In genomic region chr5:44983006-44983405, GRCh38 we compare ENCODE assay signal across 19 cellular contexts.
DNase-seq lines count a peak whose midpoint lies in the region; ATAC-seq and TF ChIP-seq lines count a peak whose summit lies in the region.
"Had no signal": no experiment of that assay in that cellular context is flagged by ENCODE, and none has a peak within 500 bp of the region (broad histone marks: within the 10 kb centered on the region; RNA-seq: fewer than 3 reads in every experiment).

No MANE protein-coding gene starts in this region.

- no peak overlapping the region for H3K27ac Mint-ChIP-seq in osteocyte (ENCODE audit: unreplicated experiment)
- H3K27ac Mint-ChIP-seq: CD4-positive, CD25-positive, alpha-beta regulatory T cell; T-helper 1 cell treated with Interleukin-12 subunit alpha and Interleukin-12 subunit beta and Interleukin-4 antibody, amounts not matched to agents 30 μg/mL and 1 μg/mL, for 36 hours had no signal

- no peaks in the 10 kb centered on the region for H3K4me1 Mint-ChIP-seq in osteocyte (ENCODE audit: unreplicated experiment)
- H3K4me1 Mint-ChIP-seq: CD4-positive, CD25-positive, alpha-beta regulatory T cell had no signal

- no peaks in the 10 kb centered on the region for H3K27me3 Mint-ChIP-seq in osteocyte (ENCODE audit: unreplicated experiment)
- H3K27me3 Mint-ChIP-seq: CD4-positive, CD25-positive, alpha-beta regulatory T cell had no signal

- ATAC-seq in HG03196 (IDR thresholded peaks at IDR 0.05; ENCODE audit: unreplicated experiment) = no peak
- ATAC-seq in GM18519 (IDR thresholded peaks at IDR 0.05; ENCODE audit: low FRiP score, unreplicated experiment) = no peak
- ATAC-seq: Panc1, Right ventricle myocardium inferior, SK-N-SH treated with all-trans-retinoic acid at 6 μM for 48 hours had no signal

- TF ChIP-seq CTCF in fibroblast of mammary gland (conservative IDR thresholded peaks at IDR 0.05; ENCODE audit: control insufficient read depth, insufficient read depth, low read depth, low read length) (no peak), GM13977 (IDR thresholded peaks at IDR 0.05; ENCODE audit: extremely low read depth, insufficient read depth, missing control alignments) (no peak), osteocyte (IDR thresholded peaks at IDR 0.05) (no peak)

- no peak overlapping the region for H3K4me3 ChIP-seq in fibroblast of mammary gland (ENCODE audit: control insufficient read depth, low read depth, low read length)

- H3K36me3 Mint-ChIP-seq in osteocyte (ENCODE audit: unreplicated experiment) = peaks cover 3% of the 10 kb centered on the region
- H3K36me3 Mint-ChIP-seq: CD4-positive, CD25-positive, alpha-beta regulatory T cell had no signal

- no peak overlapping the region for H3K4me3 Mint-ChIP-seq in osteocyte (ENCODE audit: unreplicated experiment)
- H3K4me3 Mint-ChIP-seq: T-helper 1 cell treated with Interleukin-12 subunit alpha and Interleukin-12 subunit beta and Interleukin-4 antibody, amounts not matched to agents 30 μg/mL and 1 μg/mL, for 36 hours had no signal

- in situ Hi-C loops in KBM-7 (cut with MboI; ENCODE audit: low pct_unique_long_range_greater_than_20kb, low sequenced_read_pairs) = no loop called here
- in situ Hi-C loops in GM13977 (cut with MboI; ENCODE audit: low pct_unique_long_range_greater_than_20kb, low sequenced_read_pairs, unreplicated experiment) = no loop called here

- DNase-seq in A172 (ENCODE audit: low spot score) (peak; percentile 4), KBM-7 (peak; percentile 7), SW480 (ENCODE audit: low spot score) (peak; percentile 2), fibroblast of mammary gland (ENCODE audit: low read depth) (peak; percentile 0), GM13977 (ENCODE audit: low spot score) (no peak), osteocyte (ENCODE audit: extremely low spot score, unreplicated experiment) (no peak)
- DNase-seq: CD4-positive, CD25-positive, alpha-beta regulatory T cell; DND-41; GDM1; NCI-H1048; NCI-H187 treated with DMSO at 0.1 percent for 48 hours; NCI-H2227 treated with DMSO at 0.1 percent for 48 hours; NCI-H526 had no signal

- peaks cover 58% of the 10 kb centered on the region for H3K9me3 Mint-ChIP-seq in osteocyte (ENCODE audit: unreplicated experiment)

Comparison
In these comparisons a context has a peak if more than half of its experiments do, and no peak if none do; other contexts are left out.
1. DNase-seq: peak in A172 (single experiment), KBM-7 (single experiment), SW480 (single experiment) and fibroblast of mammary gland (single experiment); none in GM13977 (single experiment) and osteocyte (single experiment).